ENCODE assay signal across 23 cellular contexts in genomic region chr3:188218571-188218970, GRCh38.
DNase-seq lines count a peak whose midpoint lies in the region; ATAC-seq and TF ChIP-seq lines count a peak whose summit lies in the region.
"Had no signal": no experiment of that assay in that cellular context is flagged by ENCODE, and none has a peak within 500 bp of the region (broad histone marks: within the 10 kb centered on the region; RNA-seq: fewer than 3 reads in every experiment).

No MANE protein-coding gene starts in this region.

- H3K36me3 ChIP-seq in SU-DHL-6 (ENCODE audit: low read length) (no peaks in the 10 kb centered on the region), osteoblast (ENCODE audit: insufficient read depth, low read length) (peaks cover 10% of the 10 kb centered on the region), uterus (no peaks in the 10 kb centered on the region)
- H3K36me3 ChIP-seq: brain microvascular endothelial cell, prostate gland had no signal

- no peak overlapping the region for H2AFZ ChIP-seq in SU-DHL-6 (ENCODE audit: low read depth, low read length, severe bottlenecking)
- H2AFZ ChIP-seq in osteoblast (ENCODE audit: low read length) = no peak overlapping the region

- TF ChIP-seq CTCF in SU-DHL-6 (IDR thresholded peaks at IDR 0.05; ENCODE audit: insufficient read depth, low read length, poor library complexity, severe bottlenecking) (no peak), osteoblast (IDR thresholded peaks at IDR 0.05; ENCODE audit: extremely low read depth, low read depth, low read length) (no peak), uterus (IDR thresholded peaks at IDR 0.05) (no peak)

- H4K20me1 ChIP-seq in SU-DHL-6 (ENCODE audit: low read depth, low read length) (no peaks in the 10 kb centered on the region), osteoblast (ENCODE audit: insufficient read depth, low read length) (peaks cover 6% of the 10 kb centered on the region)

- no peak overlapping the region for H3K9ac ChIP-seq in SU-DHL-6 (ENCODE audit: low read length)

- H3K79me2 ChIP-seq in SU-DHL-6 (ENCODE audit: insufficient read depth, low read length) (no peaks in the 10 kb centered on the region), osteoblast (ENCODE audit: insufficient read depth, low read length) (peaks cover 91% of the 10 kb centered on the region)

- peaks cover 20% of the 10 kb centered on the region for H3K4me1 ChIP-seq in osteoblast (ENCODE audit: insufficient read depth, low read length)
- H3K4me1 ChIP-seq in uterus = peaks cover 0 to 9% of the 10 kb centered on the region in 2 donors
- H3K4me1 ChIP-seq: prostate gland had no signal

- H3K4me3 ChIP-seq in SU-DHL-6 (ENCODE audit: insufficient read depth, low read length, poor library complexity, severe bottlenecking) (no peak overlapping the region), osteoblast (ENCODE audit: insufficient read depth, low read length) (no peak overlapping the region), uterus (no peak overlapping the region)
- H3K4me3 ChIP-seq: prostate gland, spleen had no signal

- intact Hi-C loops in uterus (cut with DNase I; ENCODE audit: low total_unique reads) = no loop called here

- DNase-seq in NCI-H146 treated with DMSO at 0.1 percent for 48 hours (lab: John Stamatoyannopoulos, UW; ENCODE audit: unreplicated experiment) (peak; percentile 15), NCI-H146 (lab: John Stamatoyannopoulos, UW) (no peak), osteoblast (ENCODE audit: insufficient read length, low spot score, missing footprints) (no peak), uterus (no peak), COR-L47 (lab: John Stamatoyannopoulos, UW) (no peak), germinal center (ENCODE audit: low spot score) (no peak)
- DNase-seq: activated CD4-positive, alpha-beta T cell treated with anti-CD3 and anti-CD28 coated beads for 1 hour; activated CD8-positive, alpha-beta memory T cell treated with anti-CD3 and anti-CD28 coated beads for 24 hours; activated T-cell treated with anti-CD3 and anti-CD28 coated beads, Interleukin-2, amount 50 U/mL, for 72 hours; brain microvascular endothelial cell; foreskin fibroblast; H7; midbrain; NCI-H345; NK-92 treated with Interleukin-12 subunit alpha and Interleukin-12 subunit beta, amount 100 ng/mL, for 24 hours; RPMI8226; spleen; stimulated activated CD8-positive, alpha-beta memory T cell treated with anti-CD3 and anti-CD28 coated beads, Interleukin-4, amount 100 ng/mL, for 48 hours had no signal

- no peak for ATAC-seq in GM19395 (IDR thresholded peaks at IDR 0.05; ENCODE audit: unreplicated experiment)
- ATAC-seq: activated naive CD4-positive, alpha-beta T cell treated with anti-CD3 and anti-CD28 coated beads, Interleukin-2, amount 50 U/mL, for 72 hours; activated T-cell treated with anti-CD3 and anti-CD28 coated beads, Interleukin-2, amount 50 U/mL, for 72 hours had no signal

- no peaks in the 10 kb centered on the region for H3K9me3 ChIP-seq in SU-DHL-6 (ENCODE audit: insufficient read depth, low read length)
- no peaks in the 10 kb centered on the region for H3K9me3 ChIP-seq in osteoblast (ENCODE audit: low read depth, low read length)
- H3K9me3 ChIP-seq in uterus = no peaks in the 10 kb centered on the region
- H3K9me3 ChIP-seq: prostate gland, spleen had no signal

- H3K27me3 ChIP-seq in SU-DHL-6 (ENCODE audit: low read length) = no peaks in the 10 kb centered on the region
- no peaks in the 10 kb centered on the region for H3K27me3 ChIP-seq in osteoblast (ENCODE audit: insufficient read depth, low read length)
- H3K27me3 ChIP-seq in uterus = no peaks in the 10 kb centered on the region
- H3K27me3 ChIP-seq: brain microvascular endothelial cell, spleen had no signal

- H3K9me2 ChIP-seq in SU-DHL-6 (replicated peaks; ENCODE audit: insufficient read depth, low read length) = no peaks in the 10 kb centered on the region

- 0 out of 2 replicates have a peak overlapping the region, but pooled peaks have one; percentile 88 for H3K27ac ChIP-seq in SU-DHL-6 (ENCODE audit: low read depth, low read length)
- H3K27ac ChIP-seq in osteoblast (ENCODE audit: low read depth, low read length) = peak overlapping the region; percentile 13
- peak overlapping the region; percentile 92 to 93 for H3K27ac ChIP-seq in uterus
- H3K27ac ChIP-seq: 22Rv1, brain microvascular endothelial cell had no signal

- H3F3A ChIP-seq in SU-DHL-6 (ENCODE audit: insufficient read depth) = peaks cover 42% of the 10 kb centered on the region

- TF ChIP-seq POLR2A in uterus (IDR thresholded peaks at IDR 0.05) = no peak

- H3K4me2 ChIP-seq in SU-DHL-6 (ENCODE audit: low read depth, low read length, poor library complexity, severe bottlenecking) = no peak overlapping the region
- H3K4me2 ChIP-seq in osteoblast (ENCODE audit: insufficient read depth, low read length) = no peak overlapping the region

Comparison
In these comparisons a context has a peak if more than half of its experiments do, and no peak if none do; other contexts are left out.
1. H3K27ac ChIP-seq: peak in every context shown above with its lines; median percentile 92 in uterus; 88 in SU-DHL-6; 13 in osteoblast.